ENCODE assay signal across 22 cellular contexts in the genomic region with DNA sequence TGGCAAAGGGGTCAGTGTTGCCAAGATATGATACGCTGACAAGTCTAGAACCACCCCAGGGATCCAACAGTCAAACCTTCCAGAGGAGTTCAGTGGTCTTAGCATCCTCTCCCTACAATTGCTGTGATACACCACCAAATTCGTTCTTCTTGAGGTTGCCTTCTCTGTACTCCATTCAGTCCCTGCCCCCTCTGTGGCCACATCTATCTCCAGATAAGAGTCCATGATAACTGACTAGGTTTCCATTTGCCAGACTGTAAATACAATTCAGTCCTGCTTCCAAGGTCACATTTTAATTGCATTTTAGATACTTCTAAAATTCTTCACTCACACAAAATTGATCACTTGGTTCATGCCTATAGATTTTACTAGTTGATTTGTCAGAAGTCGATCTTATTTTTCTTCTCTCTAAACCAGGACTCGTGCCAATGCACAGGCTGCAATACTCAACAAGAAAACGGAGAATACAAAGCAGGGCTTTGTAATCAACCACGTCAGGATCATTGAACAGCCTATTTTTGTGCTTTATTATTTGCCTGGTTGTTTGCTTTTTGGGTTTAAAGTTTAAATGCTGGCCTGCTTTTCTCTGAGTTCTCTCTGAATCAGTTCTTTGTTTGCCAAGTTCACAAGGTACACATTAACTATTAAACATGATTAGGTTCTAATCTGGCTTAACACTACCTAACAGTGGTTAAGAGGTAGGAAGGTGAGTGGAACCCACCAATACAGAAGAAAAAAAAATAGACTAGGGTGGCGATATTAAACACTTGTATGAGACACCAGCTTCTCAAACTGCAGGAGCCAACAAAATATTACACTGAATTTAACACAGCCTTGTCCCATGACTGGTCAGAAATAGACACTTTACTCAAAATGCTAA. TPM values are rescaled to one million over a fixed set of nuclear protein-coding genes. Genes with fewer than 3 reads are reported as not detected.
DNase-seq lines count a peak whose midpoint lies in the region; ATAC-seq and TF ChIP-seq lines count a peak whose summit lies in the region.
"Had no signal": no experiment of that assay in that cellular context is flagged by ENCODE, and none has a peak within 500 bp of the region (broad histone marks: within the 10 kb centered on the region; RNA-seq: fewer than 3 reads in every experiment).

No MANE protein-coding gene starts in this region.

- H3K4me1 Mint-ChIP-seq in endothelial cell (ENCODE audit: unreplicated experiment) = peaks cover 5% of the 10 kb centered on the region
- H3K4me1 Mint-ChIP-seq in activated naive CD8-positive, alpha-beta T cell treated with anti-CD3 and anti-CD28 coated beads, Interleukin-2, amount 50 U/mL, for 24 hours = no peaks in the 10 kb centered on the region
- no peaks in the 10 kb centered on the region for H3K4me1 Mint-ChIP-seq in stimulated activated memory B cell treated with anti-CD40 and anti-IgM and Interleukin-4, amounts not matched to agents 10 μg/mL and 1 μg/mL and 100 μg/mL, for 72 hours
- H3K4me1 Mint-ChIP-seq: CD4-positive, alpha-beta memory T cell; naive B cell had no signal

- peak; percentile 4 for DNase-seq in NCI-H146 (lab: John Stamatoyannopoulos, UW)
- no peak for DNase-seq in NCI-H146 treated with DMSO at 0.1 percent for 48 hours (lab: John Stamatoyannopoulos, UW; ENCODE audit: unreplicated experiment)
- peak in 1 of 3 donors; percentile 45 for DNase-seq in mucosa of descending colon
- no peak for DNase-seq in endothelial cell (ENCODE audit: low spot score)
- DNase-seq in GM19240 (ENCODE audit: insufficient read length, low spot score) = no peak
- DNase-seq in activated naive CD8-positive, alpha-beta T cell treated with anti-CD3 and anti-CD28 coated beads, Interleukin-2, amount 50 U/mL, for 24 hours = no peak
- DNase-seq: activated CD4-positive, alpha-beta T cell treated with anti-CD3 and anti-CD28 coated beads, Interleukin-2, amount 50 U/mL, for 1 hour; activated naive CD4-positive, alpha-beta T cell; CD4-positive, alpha-beta memory T cell; foreskin fibroblast; left ventricle myocardium inferior; MG63; naive B cell; NCI-H187; NCI-H524 treated with DMSO at 0.1 percent for 48 hours; OCI-M1; stimulated activated CD4-positive, alpha-beta T cell treated with anti-CD3 and anti-CD28 coated beads, Interleukin-15, amount 100 ng/mL, for 24 hours; stimulated activated naive CD4-positive, alpha-beta T cell treated with Interleukin-2 at 50 U/mL for 16 hours had no signal

- H3K36me3 ChIP-seq in endocrine pancreas (ENCODE audit: control insufficient read depth, insufficient read depth, low read length) = no peaks in the 10 kb centered on the region
- H3K36me3 ChIP-seq in mucosa of descending colon (ENCODE audit: low read depth) = no peaks in the 10 kb centered on the region
- H3K36me3 ChIP-seq: ascending aorta, left ventricle myocardium inferior, MG63 had no signal

- peak; percentile 34 for ATAC-seq in mucosa of descending colon
- no peak for ATAC-seq in activated naive CD8-positive, alpha-beta T cell treated with anti-CD3 and anti-CD28 coated beads, Interleukin-2, amount 50 U/mL, for 24 hours
- no peak for ATAC-seq in stimulated activated memory B cell treated with anti-CD40 and anti-IgM and Interleukin-4, amounts not matched to agents 10 μg/mL and 1 μg/mL and 100 μg/mL, for 72 hours
- ATAC-seq: GM12878 had no signal

- H3K36me3 Mint-ChIP-seq in endothelial cell (ENCODE audit: low read depth, unreplicated experiment) = peaks cover 3% of the 10 kb centered on the region
- H3K36me3 Mint-ChIP-seq in activated naive CD8-positive, alpha-beta T cell treated with anti-CD3 and anti-CD28 coated beads, Interleukin-2, amount 50 U/mL, for 24 hours (ENCODE audit: low read depth) = no peaks in the 10 kb centered on the region
- no peaks in the 10 kb centered on the region for H3K36me3 Mint-ChIP-seq in stimulated activated memory B cell treated with anti-CD40 and anti-IgM and Interleukin-4, amounts not matched to agents 10 μg/mL and 1 μg/mL and 100 μg/mL, for 72 hours
- H3K36me3 Mint-ChIP-seq: CD4-positive, alpha-beta memory T cell had no signal

- H3K9me3 ChIP-seq in endocrine pancreas (ENCODE audit: control insufficient read depth, low read length) (no peaks in the 10 kb centered on the region), mucosa of descending colon (no peaks in the 10 kb centered on the region)
- H3K9me3 ChIP-seq: ascending aorta, MG63 had no signal

- no peak overlapping the region for H3K4me3 Mint-ChIP-seq in endothelial cell (ENCODE audit: unreplicated experiment)
- H3K4me3 Mint-ChIP-seq in activated naive CD8-positive, alpha-beta T cell treated with anti-CD3 and anti-CD28 coated beads, Interleukin-2, amount 50 U/mL, for 24 hours = no peak overlapping the region
- H3K4me3 Mint-ChIP-seq in stimulated activated memory B cell treated with anti-CD40 and anti-IgM and Interleukin-4, amounts not matched to agents 10 μg/mL and 1 μg/mL and 100 μg/mL, for 72 hours = no peak overlapping the region
- H3K4me3 Mint-ChIP-seq: CD4-positive, alpha-beta memory T cell; naive B cell had no signal

- peaks cover 27% of the 10 kb centered on the region for H3K4me1 ChIP-seq in endocrine pancreas (ENCODE audit: control insufficient read depth, insufficient read depth, low read length)
- H3K4me1 ChIP-seq in mucosa of descending colon (ENCODE audit: low read depth) = peaks cover 40% of the 10 kb centered on the region
- H3K4me1 ChIP-seq: left ventricle myocardium inferior had no signal

- intact Hi-C loops in mucosa of descending colon (cut with DNase I, micrococcal nuclease) = no loop called here

- no peak overlapping the region for H3K9ac ChIP-seq in endocrine pancreas (ENCODE audit: control insufficient read depth, insufficient read depth, low read length)

- H3K27ac Mint-ChIP-seq in endothelial cell (ENCODE audit: unreplicated experiment) = no peak overlapping the region
- no peak overlapping the region for H3K27ac Mint-ChIP-seq in activated naive CD8-positive, alpha-beta T cell treated with anti-CD3 and anti-CD28 coated beads, Interleukin-2, amount 50 U/mL, for 24 hours
- no peak overlapping the region for H3K27ac Mint-ChIP-seq in stimulated activated memory B cell treated with anti-CD40 and anti-IgM and Interleukin-4, amounts not matched to agents 10 μg/mL and 1 μg/mL and 100 μg/mL, for 72 hours
- H3K27ac Mint-ChIP-seq: naive B cell had no signal

- H3K27me3 ChIP-seq in endocrine pancreas (ENCODE audit: control insufficient read depth, insufficient read depth, low read length) = no peaks in the 10 kb centered on the region
- H3K27me3 ChIP-seq: ascending aorta, MG63 had no signal

- H3K27me3 Mint-ChIP-seq in endothelial cell (ENCODE audit: unreplicated experiment) = peaks cover 3% of the 10 kb centered on the region
- H3K27me3 Mint-ChIP-seq in activated naive CD8-positive, alpha-beta T cell treated with anti-CD3 and anti-CD28 coated beads, Interleukin-2, amount 50 U/mL, for 24 hours = no peaks in the 10 kb centered on the region
- H3K27me3 Mint-ChIP-seq in stimulated activated memory B cell treated with anti-CD40 and anti-IgM and Interleukin-4, amounts not matched to agents 10 μg/mL and 1 μg/mL and 100 μg/mL, for 72 hours = no peaks in the 10 kb centered on the region
- H3K27me3 Mint-ChIP-seq: CD4-positive, alpha-beta memory T cell had no signal

- H3K4me3 ChIP-seq in endocrine pancreas (ENCODE audit: control insufficient read depth, insufficient read depth, low read length) (peak overlapping the region; percentile 25), mucosa of descending colon (no peak overlapping the region)
- H3K4me3 ChIP-seq: ascending aorta, GM12878, left ventricle myocardium inferior, MG63 had no signal

- TF ChIP-seq CTCF in mucosa of descending colon (IDR thresholded peaks at IDR 0.05) (no peak), endothelial cell (IDR thresholded peaks at IDR 0.05; ENCODE audit: unreplicated experiment) (no peak)

- H3K9me3 Mint-ChIP-seq in endothelial cell (ENCODE audit: unreplicated experiment) = no peaks in the 10 kb centered on the region
- H3K9me3 Mint-ChIP-seq in activated naive CD8-positive, alpha-beta T cell treated with anti-CD3 and anti-CD28 coated beads, Interleukin-2, amount 50 U/mL, for 24 hours = peaks cover 9% of the 10 kb centered on the region
- peaks cover 11% of the 10 kb centered on the region for H3K9me3 Mint-ChIP-seq in stimulated activated memory B cell treated with anti-CD40 and anti-IgM and Interleukin-4, amounts not matched to agents 10 μg/mL and 1 μg/mL and 100 μg/mL, for 72 hours

RNA-seq across cellular contexts. Expression of a gene that starts 5.3 kb away (rescaled TPM):
- total RNA-seq in mucosa of descending colon (1,000 to 10,000 TPM in 2 of 3 donors, 100 to 1,000 TPM in 1; 685 to 1,687 (median 1,460) TPM), endothelial cell (ENCODE audit: unreplicated experiment) (not detected)
- total RNA-seq: CD4-positive, alpha-beta memory T cell had no signal

Comparison
In these comparisons a context has a peak if more than half of its experiments do, and no peak if none do; other contexts are left out.
1. RNA of a gene that starts 5.3 kb away (total RNA-seq): 685 to 1,687 TPM in mucosa of descending colon; not detected in endothelial cell (single experiment); every median in the first group is over 100 times any median in the second.